ENCODE assay signal across 16 cellular contexts in genomic region chr1:29524285-29525065, GRCh38.
DNase-seq lines count a peak whose midpoint lies in the region; ATAC-seq and TF ChIP-seq lines count a peak whose summit lies in the region.
"Had no signal": no experiment of that assay in that cellular context is flagged by ENCODE, and none has a peak within 500 bp of the region (broad histone marks: within the 10 kb centered on the region; RNA-seq: fewer than 3 reads in every experiment).

No MANE protein-coding gene starts in this region.

- peaks cover 5% of the 10 kb centered on the region for H3K27me3 Mint-ChIP-seq in activated CD4-positive, alpha-beta memory T cell treated with anti-CD3 and anti-CD28 coated beads, Interleukin-2, amount 10 ng/mL, durations not matched to agents 7 days and 5 days
- peaks cover 25% of the 10 kb centered on the region for H3K27me3 Mint-ChIP-seq in activated CD4-positive, alpha-beta memory T cell treated with anti-CD3 and anti-CD28 coated beads for 36 hours
- H3K27me3 Mint-ChIP-seq in chondrocyte (ENCODE audit: low read depth) (peaks cover 29% of the 10 kb centered on the region), type B pancreatic cell (peaks cover 39% of the 10 kb centered on the region)

- H3K36me3 Mint-ChIP-seq in activated CD4-positive, alpha-beta memory T cell treated with anti-CD3 and anti-CD28 coated beads, Interleukin-2, amount 10 ng/mL, durations not matched to agents 7 days and 5 days (ENCODE audit: low read depth), result no peaks in the 10 kb centered on the region
- no peaks in the 10 kb centered on the region for H3K36me3 Mint-ChIP-seq in activated CD4-positive, alpha-beta memory T cell treated with anti-CD3 and anti-CD28 coated beads for 36 hours
- H3K36me3 Mint-ChIP-seq in chondrocyte (ENCODE audit: low read depth) (no peaks in the 10 kb centered on the region), type B pancreatic cell (no peaks in the 10 kb centered on the region)

- H3K4me3 ChIP-seq in SJCRH30, result no peak overlapping the region

- DNase-seq in activated CD4-positive, alpha-beta memory T cell treated with anti-CD3 and anti-CD28 coated beads, Interleukin-2, amount 10 ng/mL, durations not matched to agents 7 days and 5 days, result peak; percentile 9
- no peak for DNase-seq in activated CD4-positive, alpha-beta memory T cell treated with anti-CD3 and anti-CD28 coated beads for 36 hours
- peak; percentile 84 for DNase-seq in chondrocyte (ENCODE audit: low spot score)
- peak; percentile 83 for DNase-seq in mesenteric fat pad (ENCODE audit: low spot score)
- peak; percentile 53 for DNase-seq in type B pancreatic cell (ENCODE audit: extremely low spot score, unreplicated experiment)
- DNase-seq in SJCRH30, result no peak
- DNase-seq: 8988T, C1 segment of cervical spinal cord, HCEC 1CT, IMR-90, NCI-H1417, NCI-H1930, NCI-H2171 treated with DMSO at 0.1 percent for 48 hours, NCI-H510A had no signal

- no peaks in the 10 kb centered on the region for H3K27me3 ChIP-seq in SJCRH30

- POLR2A ChIA-PET in activated CD4-positive, alpha-beta memory T cell treated with anti-CD3 and anti-CD28 coated beads, Interleukin-2, amount 10 ng/mL, durations not matched to agents 7 days and 5 days (lab: Charles Lee), result no interaction called here
- POLR2A ChIA-PET in activated CD4-positive, alpha-beta memory T cell treated with anti-CD3 and anti-CD28 coated beads for 36 hours (lab: Charles Lee), result no interaction called here

- H3K36me3 ChIP-seq in SJCRH30, result no peaks in the 10 kb centered on the region

- intact Hi-C loops in activated CD4-positive, alpha-beta memory T cell treated with anti-CD3 and anti-CD28 coated beads for 36 hours (cut with micrococcal nuclease), result no loop called here

- ATAC-seq in HG03565 (IDR thresholded peaks at IDR 0.05; ENCODE audit: unreplicated experiment), result no peak
- ATAC-seq in GM18909 (IDR thresholded peaks at IDR 0.05; ENCODE audit: poor library complexity, unreplicated experiment), result no peak

- 0 out of 2 replicates have a peak, but pooled peaks cover 4% of the 10 kb centered on the region for H3K9me3 ChIP-seq in SJCRH30 (replicated peaks)

- no peak overlapping the region for H3K27ac Mint-ChIP-seq in activated CD4-positive, alpha-beta memory T cell treated with anti-CD3 and anti-CD28 coated beads, Interleukin-2, amount 10 ng/mL, durations not matched to agents 7 days and 5 days
- H3K27ac Mint-ChIP-seq in activated CD4-positive, alpha-beta memory T cell treated with anti-CD3 and anti-CD28 coated beads for 36 hours, result no peak overlapping the region
- no peak overlapping the region for H3K27ac Mint-ChIP-seq in chondrocyte (ENCODE audit: unreplicated experiment)
- H3K27ac Mint-ChIP-seq in type B pancreatic cell, result no peak overlapping the region

- TF ChIP-seq CTCF in chondrocyte (IDR thresholded peaks at IDR 0.05) (no peak), type B pancreatic cell (conservative IDR thresholded peaks at IDR 0.05) (no peak)

- no peaks in the 10 kb centered on the region for H3K4me1 ChIP-seq in SJCRH30

- peaks cover 6% of the 10 kb centered on the region for H3K9me3 Mint-ChIP-seq in activated CD4-positive, alpha-beta memory T cell treated with anti-CD3 and anti-CD28 coated beads, Interleukin-2, amount 10 ng/mL, durations not matched to agents 7 days and 5 days
- H3K9me3 Mint-ChIP-seq in activated CD4-positive, alpha-beta memory T cell treated with anti-CD3 and anti-CD28 coated beads for 36 hours, result peaks cover 12% of the 10 kb centered on the region
- H3K9me3 Mint-ChIP-seq in chondrocyte (ENCODE audit: low read depth) (peaks cover 9% of the 10 kb centered on the region), type B pancreatic cell (no peaks in the 10 kb centered on the region)

- H3K4me1 Mint-ChIP-seq in activated CD4-positive, alpha-beta memory T cell treated with anti-CD3 and anti-CD28 coated beads, Interleukin-2, amount 10 ng/mL, durations not matched to agents 7 days and 5 days, result no peaks in the 10 kb centered on the region
- no peaks in the 10 kb centered on the region for H3K4me1 Mint-ChIP-seq in activated CD4-positive, alpha-beta memory T cell treated with anti-CD3 and anti-CD28 coated beads for 36 hours (ENCODE audit: low read depth)
- H3K4me1 Mint-ChIP-seq in chondrocyte (ENCODE audit: low read depth), result no peaks in the 10 kb centered on the region
- H3K4me1 Mint-ChIP-seq in type B pancreatic cell (ENCODE audit: unreplicated experiment), result peaks cover 14% of the 10 kb centered on the region

- H3K4me3 Mint-ChIP-seq in activated CD4-positive, alpha-beta memory T cell treated with anti-CD3 and anti-CD28 coated beads, Interleukin-2, amount 10 ng/mL, durations not matched to agents 7 days and 5 days, result no peak overlapping the region
- H3K4me3 Mint-ChIP-seq in activated CD4-positive, alpha-beta memory T cell treated with anti-CD3 and anti-CD28 coated beads for 36 hours, result no peak overlapping the region
- H3K4me3 Mint-ChIP-seq in chondrocyte (ENCODE audit: unreplicated experiment) (no peak overlapping the region), type B pancreatic cell (no peak overlapping the region)

- CTCF ChIA-PET in activated CD4-positive, alpha-beta memory T cell treated with anti-CD3 and anti-CD28 coated beads, Interleukin-2, amount 10 ng/mL, durations not matched to agents 7 days and 5 days (lab: Charles Lee), result no interaction called here
- CTCF ChIA-PET in activated CD4-positive, alpha-beta memory T cell treated with anti-CD3 and anti-CD28 coated beads for 36 hours (lab: Charles Lee), result no interaction called here

- no peak overlapping the region for H3K27ac ChIP-seq in SJCRH30

Comparison
In these comparisons a context has a peak if more than half of its experiments do, and no peak if none do; other contexts are left out.
1. DNase-seq: peak in activated CD4-positive, alpha-beta memory T cell treated with anti-CD3 and anti-CD28 coated beads, Interleukin-2, amount 10 ng/mL, durations not matched to agents 7 days and 5 days (single experiment), chondrocyte (single experiment), mesenteric fat pad (single experiment) and type B pancreatic cell (single experiment); none in activated CD4-positive, alpha-beta memory T cell treated with anti-CD3 and anti-CD28 coated beads for 36 hours (single experiment) and SJCRH30 (0 of 2).